In genomic region chr7:47389171-47389922, GRCh38 we compare ENCODE assay signal across 30 cellular contexts.
"Had no signal": no experiment of that assay in that cellular context is flagged by ENCODE, and none has a peak within 500 bp of the region (broad histone marks: within the 10 kb centered on the region; RNA-seq: fewer than 3 reads in every experiment).

No MANE protein-coding gene starts in this region.

- H3K27me3 ChIP-seq: body of pancreas, foreskin keratinocyte, heart left ventricle, spleen, testis, transverse colon, uterus had no signal

- DNase-seq: activated CD4-positive, alpha-beta memory T cell treated with anti-CD3 and anti-CD28 coated beads for 36 hours; activated CD4-positive, alpha-beta T cell treated with anti-CD3 and anti-CD28 coated beads, Interleukin-2, amount 10 ng/mL, durations not matched to agents 24 days and 14 days; activated CD8-positive, alpha-beta memory T cell treated with anti-CD3 and anti-CD28 coated beads, Interleukin-2, amount 50 U/mL, for 4 hours; activated naive CD8-positive, alpha-beta T cell treated with anti-CD3 and anti-CD28 coated beads, Interleukin-2, amount 50 U/mL, for 24 hours; activated T-cell treated with anti-CD3 and anti-CD28 coated beads, Interleukin-2, amount 50 U/mL, for 1 hour; anterior cingulate cortex; body of pancreas; cerebellar nuclear complex; endodermal cell; foreskin keratinocyte; heart left ventricle; hypothalamus; immature natural killer cell; kidney; left colon; natural killer cell; spleen; stimulated activated naive CD4-positive, alpha-beta T cell treated with Interleukin-2 at 50 U/mL for 16 hours; SW 1271; T-helper 9 cell; testis; transverse colon had no signal

- H3K36me3 Mint-ChIP-seq: activated CD4-positive, alpha-beta memory T cell treated with anti-CD3 and anti-CD28 coated beads for 36 hours; activated naive CD4-positive, alpha-beta T cell treated with anti-CD3 and anti-CD28 coated beads, Interleukin-2, amount 50 U/mL, for 24 hours; immature natural killer cell; natural killer cell had no signal

- H3K9me3 Mint-ChIP-seq: activated CD4-positive, alpha-beta memory T cell treated with anti-CD3 and anti-CD28 coated beads for 36 hours; activated CD4-positive, alpha-beta T cell treated with anti-CD3 and anti-CD28 coated beads, Interleukin-2, amount 10 ng/mL, durations not matched to agents 24 days and 14 days; activated naive CD4-positive, alpha-beta T cell treated with anti-CD3 and anti-CD28 coated beads, Interleukin-2, amount 50 U/mL, for 24 hours; activated naive CD8-positive, alpha-beta T cell treated with anti-CD3 and anti-CD28 coated beads, Interleukin-2, amount 50 U/mL, for 24 hours; activated T-helper 1 cell treated with anti-CD3 and anti-CD28 coated beads, Interleukin-12 subunit alpha, Interleukin-12 subunit beta, Interleukin-2, Interleukin-4 antibody, amounts not matched to agents 30 ng/mL and 10 ng/mL and 1 ng/mL, durations not matched to agents 14 hours and 24 hours and 36 hours; endodermal cell; immature natural killer cell; natural killer cell; T-helper 1 cell treated with Interleukin-12 subunit alpha and Interleukin-12 subunit beta and Interleukin-4 antibody, amounts not matched to agents 30 μg/mL and 1 μg/mL, for 36 hours had no signal

- H3K4me3 ChIP-seq: body of pancreas, heart left ventricle, spleen, testis, transverse colon, uterus had no signal

- H3K27ac Mint-ChIP-seq: activated CD4-positive, alpha-beta memory T cell treated with anti-CD3 and anti-CD28 coated beads for 36 hours; activated CD4-positive, alpha-beta T cell treated with anti-CD3 and anti-CD28 coated beads, Interleukin-2, amount 10 ng/mL, durations not matched to agents 24 days and 14 days; activated naive CD4-positive, alpha-beta T cell treated with anti-CD3 and anti-CD28 coated beads, Interleukin-2, amount 50 U/mL, for 24 hours; activated naive CD8-positive, alpha-beta T cell treated with anti-CD3 and anti-CD28 coated beads, Interleukin-2, amount 50 U/mL, for 24 hours; activated T-helper 1 cell treated with anti-CD3 and anti-CD28 coated beads, Interleukin-12 subunit alpha, Interleukin-12 subunit beta, Interleukin-2, Interleukin-4 antibody, amounts not matched to agents 30 ng/mL and 10 ng/mL and 1 ng/mL, durations not matched to agents 14 hours and 24 hours and 36 hours; endodermal cell; immature natural killer cell; natural killer cell; T-helper 1 cell treated with Interleukin-12 subunit alpha and Interleukin-12 subunit beta and Interleukin-4 antibody, amounts not matched to agents 30 μg/mL and 1 μg/mL, for 36 hours had no signal

- ATAC-seq: activated CD4-positive, CD25-positive, alpha-beta regulatory T cell treated with anti-CD3 and anti-CD28 coated beads, Interleukin-2, amount 50 U/mL, for 24 hours; activated naive CD8-positive, alpha-beta T cell treated with anti-CD3 and anti-CD28 coated beads, Interleukin-2, amount 50 U/mL, for 24 hours; body of pancreas; esophagus mucosa; foreskin keratinocyte; heart left ventricle; left colon; natural killer cell; right cardiac atrium had no signal

- H3K4me1 ChIP-seq: foreskin keratinocyte had no signal

- H3K4me3 Mint-ChIP-seq: activated CD4-positive, alpha-beta memory T cell treated with anti-CD3 and anti-CD28 coated beads for 36 hours; activated CD4-positive, alpha-beta T cell treated with anti-CD3 and anti-CD28 coated beads, Interleukin-2, amount 10 ng/mL, durations not matched to agents 24 days and 14 days; activated naive CD4-positive, alpha-beta T cell treated with anti-CD3 and anti-CD28 coated beads, Interleukin-2, amount 50 U/mL, for 24 hours; activated naive CD8-positive, alpha-beta T cell treated with anti-CD3 and anti-CD28 coated beads, Interleukin-2, amount 50 U/mL, for 24 hours; activated T-helper 1 cell treated with anti-CD3 and anti-CD28 coated beads, Interleukin-12 subunit alpha, Interleukin-12 subunit beta, Interleukin-2, Interleukin-4 antibody, amounts not matched to agents 30 ng/mL and 10 ng/mL and 1 ng/mL, durations not matched to agents 14 hours and 24 hours and 36 hours; endodermal cell; immature natural killer cell; natural killer cell; T-helper 1 cell treated with Interleukin-12 subunit alpha and Interleukin-12 subunit beta and Interleukin-4 antibody, amounts not matched to agents 30 μg/mL and 1 μg/mL, for 36 hours had no signal

- H3K36me3 ChIP-seq: uterus had no signal

- H3K9me3 ChIP-seq: body of pancreas, heart left ventricle, spleen, testis, transverse colon, uterus had no signal

- H3K27ac ChIP-seq: body of pancreas, foreskin keratinocyte, heart left ventricle, testis, transverse colon, uterus, VCaP had no signal

- H3K27me3 Mint-ChIP-seq: activated CD4-positive, alpha-beta memory T cell treated with anti-CD3 and anti-CD28 coated beads for 36 hours; activated CD4-positive, alpha-beta T cell treated with anti-CD3 and anti-CD28 coated beads, Interleukin-2, amount 10 ng/mL, durations not matched to agents 24 days and 14 days had no signal

- H3K4me1 Mint-ChIP-seq: activated CD4-positive, alpha-beta T cell treated with anti-CD3 and anti-CD28 coated beads, Interleukin-2, amount 10 ng/mL, durations not matched to agents 24 days and 14 days; activated naive CD4-positive, alpha-beta T cell treated with anti-CD3 and anti-CD28 coated beads, Interleukin-2, amount 50 U/mL, for 24 hours; activated naive CD8-positive, alpha-beta T cell treated with anti-CD3 and anti-CD28 coated beads, Interleukin-2, amount 50 U/mL, for 24 hours; endodermal cell; immature natural killer cell; natural killer cell had no signal
